ENCODE assay signal across 1 cellular context in genomic region chr11:844693-845644, GRCh38.
TF ChIP-seq lines count a peak whose summit lies in the region.

No MANE protein-coding gene starts in this region.

TF ChIP-seq in HepG2, 621 proteins besides CTCF, POLR2A, EP300 and RAD21 (continues in another document):
- no peak for TF ChIP-seq ZMAT5 (CRISPR knock-in tag; IDR thresholded peaks at IDR 0.05; ENCODE audit: borderline replicate concordance, low read depth)
- no peak for TF ChIP-seq ZNF138 (CRISPR knock-in tag; IDR thresholded peaks at IDR 0.05; ENCODE audit: low read depth)
- no peak for TF ChIP-seq SMAD3 (CRISPR knock-in tag; IDR thresholded peaks at IDR 0.05)
- no peak for TF ChIP-seq ZFP37 (CRISPR knock-in tag; IDR thresholded peaks at IDR 0.05; ENCODE audit: borderline replicate concordance)
- TF ChIP-seq FOXO1 (CRISPR knock-in tag; IDR thresholded peaks at IDR 0.05) = no peak
- TF ChIP-seq KDM5A (IDR thresholded peaks at IDR 0.05; ENCODE audit: borderline replicate concordance, low read length) = no peak
- no peak for TF ChIP-seq ZNF569 (CRISPR knock-in tag; IDR thresholded peaks at IDR 0.05; ENCODE audit: borderline replicate concordance)
- TF ChIP-seq CBX5 (CRISPR knock-in tag; IDR thresholded peaks at IDR 0.05; ENCODE audit: borderline replicate concordance) = peak; percentile 40; the same call in 1 of the 2 replicates
- no peak for TF ChIP-seq ZNF792 (CRISPR knock-in tag; IDR thresholded peaks at IDR 0.05)
- no peak for TF ChIP-seq SETDB1 (CRISPR knock-in tag; IDR thresholded peaks at IDR 0.05; ENCODE audit: borderline replicate concordance)
- TF ChIP-seq ZSCAN22 (CRISPR knock-in tag; IDR thresholded peaks at IDR 0.05) = no peak
- no peak for TF ChIP-seq ZBTB21 (CRISPR knock-in tag; IDR thresholded peaks at IDR 0.05)
- TF ChIP-seq ETS1 (CRISPR knock-in tag; IDR thresholded peaks at IDR 0.05) = no peak
- no peak for TF ChIP-seq CEBPB (IDR thresholded peaks at IDR 0.05; ENCODE audit: borderline replicate concordance, low read depth, low read length)
- TF ChIP-seq ZNF333 (CRISPR knock-in tag; IDR thresholded peaks at IDR 0.05; ENCODE audit: borderline replicate concordance) = no peak
- no peak for TF ChIP-seq MED1 (CRISPR knock-in tag; IDR thresholded peaks at IDR 0.05)
- TF ChIP-seq JUND (CRISPR knock-in tag; IDR thresholded peaks at IDR 0.05) = no peak
- TF ChIP-seq E2F1 (CRISPR knock-in tag; IDR thresholded peaks at IDR 0.05) = no peak
- TF ChIP-seq ZNF644 (CRISPR knock-in tag; IDR thresholded peaks at IDR 0.05; ENCODE audit: low read depth) = no peak
- TF ChIP-seq ZNF24 (IDR thresholded peaks at IDR 0.05) = no peak
- 0 out of 2 replicates have a peak, but pooled peaks have one; percentile 10 for TF ChIP-seq ZHX2 (IDR thresholded peaks at IDR 0.05; ENCODE audit: low read depth)
- no peak for TF ChIP-seq ZHX2 (CRISPR knock-in tag; IDR thresholded peaks at IDR 0.05; ENCODE audit: borderline replicate concordance)
- TF ChIP-seq ZNF839 (CRISPR knock-in tag; IDR thresholded peaks at IDR 0.05; ENCODE audit: borderline replicate concordance) = no peak
- no peak; the same call in 1 of the 2 replicates for TF ChIP-seq SAFB2 (CRISPR knock-in tag; IDR thresholded peaks at IDR 0.05; ENCODE audit: borderline replicate concordance, low read depth)
- TF ChIP-seq ZNF572 (CRISPR knock-in tag; IDR thresholded peaks at IDR 0.05) = 0 out of 2 replicates have a peak, but pooled peaks have one; percentile 32
- TF ChIP-seq ZNF430 (CRISPR knock-in tag; IDR thresholded peaks at IDR 0.05) = 0 out of 2 replicates have a peak, but pooled peaks have one; percentile 20
- TF ChIP-seq TBP (CRISPR knock-in tag; IDR thresholded peaks at IDR 0.05) = no peak
- TF ChIP-seq YEATS2 (CRISPR knock-in tag; IDR thresholded peaks at IDR 0.05; ENCODE audit: borderline replicate concordance) = no peak
- TF ChIP-seq SNRNP70 (IDR thresholded peaks at IDR 0.05; ENCODE audit: low read depth, low read length) = no peak
- peak; percentile 49 for TF ChIP-seq PITX1 (CRISPR knock-in tag; IDR thresholded peaks at IDR 0.05)
- TF ChIP-seq ZNF274 (CRISPR knock-in tag; IDR thresholded peaks at IDR 0.05) = no peak
- TF ChIP-seq RXRB (CRISPR knock-in tag; IDR thresholded peaks at IDR 0.05; ENCODE audit: borderline replicate concordance) = peak; percentile 50; the same call in 1 of the 2 replicates
- no peak for TF ChIP-seq POLR2G (IDR thresholded peaks at IDR 0.05; ENCODE audit: low read depth, low read length)
- TF ChIP-seq TBL1XR1 (IDR thresholded peaks at IDR 0.05; ENCODE audit: borderline replicate concordance, low read length, partially characterized antibody) = peak; percentile 25
- TF ChIP-seq AKNA (CRISPR knock-in tag; IDR thresholded peaks at IDR 0.05; ENCODE audit: borderline replicate concordance) = no peak
- no peak for TF ChIP-seq XRCC5 (optimal IDR thresholded peaks at IDR 0.05; ENCODE audit: low read length)
- TF ChIP-seq CEBPG (CRISPR knock-in tag; IDR thresholded peaks at IDR 0.05) = no peak
- no peak; the same call in 1 of the 2 replicates for TF ChIP-seq ZNF639 (CRISPR knock-in tag; conservative IDR thresholded peaks at IDR 0.05)
- TF ChIP-seq ZMAT3 (CRISPR knock-in tag; conservative IDR thresholded peaks at IDR 0.05) = no peak
- TF ChIP-seq KLF13 (CRISPR knock-in tag; IDR thresholded peaks at IDR 0.05) = no peak
- TF ChIP-seq ZNF446 (CRISPR knock-in tag; IDR thresholded peaks at IDR 0.05) = no peak
- no peak for TF ChIP-seq ZNF276 (CRISPR knock-in tag; IDR thresholded peaks at IDR 0.05; ENCODE audit: low read depth)
- no peak for TF ChIP-seq MTF1 (CRISPR knock-in tag; IDR thresholded peaks at IDR 0.05)
- no peak for TF ChIP-seq ZFY (CRISPR knock-in tag; IDR thresholded peaks at IDR 0.05)
- TF ChIP-seq MYPOP (CRISPR knock-in tag; IDR thresholded peaks at IDR 0.05) = peak; percentile 35; the same call in 1 of the 2 replicates
- TF ChIP-seq ZNF264 (CRISPR knock-in tag; IDR thresholded peaks at IDR 0.05) = no peak
- TF ChIP-seq FOSL2 (CRISPR knock-in tag; IDR thresholded peaks at IDR 0.05) = no peak
- peak; percentile 31; the same call in 1 of the 2 replicates for TF ChIP-seq DRAP1 (CRISPR knock-in tag; IDR thresholded peaks at IDR 0.05)
- TF ChIP-seq STAT5B (CRISPR knock-in tag; IDR thresholded peaks at IDR 0.05) = no peak
- no peak for TF ChIP-seq ELF4 (CRISPR knock-in tag; IDR thresholded peaks at IDR 0.05; ENCODE audit: borderline replicate concordance)
- TF ChIP-seq ATF1 (CRISPR knock-in tag; IDR thresholded peaks at IDR 0.05) = no peak
